In the genomic region with DNA sequence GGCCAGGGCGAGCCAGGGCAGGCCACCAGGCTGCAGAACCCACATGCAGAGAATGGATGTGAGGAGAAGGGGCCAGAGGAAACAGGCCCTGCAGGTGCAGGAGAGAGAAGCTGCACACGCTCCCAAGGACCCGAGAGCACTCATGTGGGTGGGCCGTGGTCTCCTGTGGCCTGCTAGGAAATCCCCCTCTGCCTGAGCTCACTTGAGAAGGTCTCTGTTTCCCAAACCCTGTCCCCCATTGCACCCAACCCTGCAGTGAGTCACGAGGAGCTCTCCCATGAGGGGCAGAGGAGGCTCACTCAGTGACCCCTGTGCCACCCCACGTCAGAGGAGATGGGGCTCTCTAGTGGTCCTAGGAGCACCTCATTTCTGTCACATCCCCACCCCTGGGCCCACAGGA, we compare ENCODE assay signal across 11 cellular contexts.
A peak's percentile ranks its signal among the peaks of the same experiment; 100 is the strongest.
DNase-seq lines count a peak whose midpoint lies in the region; ATAC-seq and TF ChIP-seq lines count a peak whose summit lies in the region.
"Had no signal": no experiment of that assay in that cellular context is flagged by ENCODE, and none has a peak within 500 bp of the region (broad histone marks: within the 10 kb centered on the region; RNA-seq: fewer than 3 reads in every experiment).

No MANE protein-coding gene starts in this region.

- no peaks in the 10 kb centered on the region for H3K9me3 Mint-ChIP-seq in activated naive CD4-positive, alpha-beta T cell treated with anti-CD3 and anti-CD28 coated beads, Interleukin-2, amount 10 ng/mL, durations not matched to agents 7 days and 5 days

- H3K9me3 ChIP-seq in WERI-Rb-1 (ENCODE audit: severe bottlenecking) = no peaks in the 10 kb centered on the region

- H3K36me3 Mint-ChIP-seq in activated naive CD4-positive, alpha-beta T cell treated with anti-CD3 and anti-CD28 coated beads, Interleukin-2, amount 10 ng/mL, durations not matched to agents 7 days and 5 days = no peaks in the 10 kb centered on the region

- H3K27ac Mint-ChIP-seq in activated naive CD4-positive, alpha-beta T cell treated with anti-CD3 and anti-CD28 coated beads, Interleukin-2, amount 10 ng/mL, durations not matched to agents 7 days and 5 days = peak overlapping the region; percentile 100

- H3K4me1 Mint-ChIP-seq in activated naive CD4-positive, alpha-beta T cell treated with anti-CD3 and anti-CD28 coated beads, Interleukin-2, amount 10 ng/mL, durations not matched to agents 7 days and 5 days = peaks cover 91% of the 10 kb centered on the region

- H2AFZ ChIP-seq in KMS-11 (ENCODE audit: low read depth) = peak overlapping the region; percentile 46

- no peaks in the 10 kb centered on the region for H3K79me2 ChIP-seq in KMS-11 (ENCODE audit: insufficient read depth, low read depth)

- no peak for ATAC-seq in HG02870 (IDR thresholded peaks at IDR 0.05; ENCODE audit: unreplicated experiment)

- no peaks in the 10 kb centered on the region for H3K27me3 Mint-ChIP-seq in activated naive CD4-positive, alpha-beta T cell treated with anti-CD3 and anti-CD28 coated beads, Interleukin-2, amount 10 ng/mL, durations not matched to agents 7 days and 5 days

- no peaks in the 10 kb centered on the region for H4K20me1 ChIP-seq in KMS-11 (ENCODE audit: insufficient read depth)

- no peak overlapping the region for H3K9ac ChIP-seq in KMS-11

- H3K4me3 Mint-ChIP-seq in activated naive CD4-positive, alpha-beta T cell treated with anti-CD3 and anti-CD28 coated beads, Interleukin-2, amount 10 ng/mL, durations not matched to agents 7 days and 5 days = no peak overlapping the region

- H3K27ac ChIP-seq in KMS-11 (no peak overlapping the region), WERI-Rb-1 (no peak overlapping the region)

- H3K4me2 ChIP-seq in KMS-11 = peak overlapping the region; percentile 53

- no peaks in the 10 kb centered on the region for H3K36me3 ChIP-seq in KMS-11 (ENCODE audit: insufficient read depth)
- H3K36me3 ChIP-seq in WERI-Rb-1 = no peaks in the 10 kb centered on the region

- H3K4me3 ChIP-seq in KMS-11 (IDR thresholded peaks at IDR 0.05; ENCODE audit: insufficient read depth, low read depth, low read length) = no peak overlapping the region
- H3K4me3 ChIP-seq in WERI-Rb-1 (ENCODE audit: low read depth, low read length) = no peak overlapping the region

- in situ Hi-C loops in GM13977 (cut with MboI; ENCODE audit: low pct_unique_long_range_greater_than_20kb, low sequenced_read_pairs, unreplicated experiment) = loop anchor here (10.0 kb wide), 2 partner anchors 47 to 213 kb away; no protein-coding TSS in a partner anchor

- CTCF ChIA-PET in activated naive CD4-positive, alpha-beta T cell treated with anti-CD3 and anti-CD28 coated beads, Interleukin-2, amount 10 ng/mL, durations not matched to agents 7 days and 5 days (lab: Charles Lee) = interaction anchor here (0.8 to 10.5 kb wide), 13 partner anchors 15 to 237 kb away, joined by 3 to 208 read pairs (median 8); partner anchors contain the start of gene KLF13

- H3K4me1 ChIP-seq in KMS-11 (ENCODE audit: low read depth, poor library complexity, severe bottlenecking) = peaks cover 38% of the 10 kb centered on the region

- TF ChIP-seq CTCF in GM13977 (IDR thresholded peaks at IDR 0.05; ENCODE audit: extremely low read depth, insufficient read depth, missing control alignments) (no peak), KMS-11 (conservative IDR thresholded peaks at IDR 0.05; ENCODE audit: low read depth, low read length) (no peak), WERI-Rb-1 (IDR thresholded peaks at IDR 0.05; ENCODE audit: low read depth, low read length) (no peak)

- DNase-seq in GM13977 (ENCODE audit: low spot score) (peak; percentile 79), OCI-M1 (lab: John Stamatoyannopoulos, UW) (no peak), NCI-H1417 (lab: John Stamatoyannopoulos, UW) (no peak), WERI-Rb-1 (no peak)
- no peak for DNase-seq in activated naive CD4-positive, alpha-beta T cell treated with anti-CD3 and anti-CD28 coated beads, Interleukin-2, amount 10 ng/mL, durations not matched to agents 7 days and 5 days
- peak in 2 of 3 experiments; percentile 35 to 75 for DNase-seq in stimulated activated CD4-positive, alpha-beta T cell treated with anti-CD3 and anti-CD28 coated beads, TNF-alpha, amount 100 ng/mL, for 24 hours (ENCODE audit: low read depth in 3 of 3)
- DNase-seq: DMS 273 treated with DMSO at 0.1 percent for 48 hours, hypothalamus, NCI-H526 treated with DMSO at 0.1 percent for 48 hours had no signal

- H3K27me3 ChIP-seq in KMS-11 (ENCODE audit: insufficient read depth, low read depth) (no peaks in the 10 kb centered on the region), WERI-Rb-1 (ENCODE audit: insufficient read depth, low read depth, severe bottlenecking) (no peaks in the 10 kb centered on the region)

Comparison
In these comparisons a context has a peak if more than half of its experiments do, and no peak if none do; other contexts are left out.
1. DNase-seq: peak in GM13977 (single experiment) and stimulated activated CD4-positive, alpha-beta T cell treated with anti-CD3 and anti-CD28 coated beads, TNF-alpha, amount 100 ng/mL, for 24 hours (2 of 3); none in activated naive CD4-positive, alpha-beta T cell treated with anti-CD3 and anti-CD28 coated beads, Interleukin-2, amount 10 ng/mL, durations not matched to agents 7 days and 5 days (single experiment), OCI-M1 (single experiment), NCI-H1417 (0 of 3) and WERI-Rb-1 (single experiment).